ENCODE assay signal across 8 cellular contexts in genomic region chr7:44979481-44980392, GRCh38. TPM values are rescaled to one million over a fixed set of nuclear protein-coding genes. Genes with fewer than 3 reads are reported as not detected.
A peak's percentile ranks its signal among the peaks of the same experiment; 100 is the strongest.
DNase-seq lines count a peak whose midpoint lies in the region; ATAC-seq and TF ChIP-seq lines count a peak whose summit lies in the region.

No MANE protein-coding gene starts in this region.

- peak overlapping the region; percentile 84 for H3K4me3 ChIP-seq in GM12864 (ENCODE audit: low read depth, low read length)

- peak; percentile 64 for TF ChIP-seq CTCF in GM12864 (IDR thresholded peaks at IDR 0.05; ENCODE audit: low read depth, low read length, missing control alignments)
- TF ChIP-seq CTCF in progenitor cell of endocrine pancreas (IDR thresholded peaks at IDR 0.05; ENCODE audit: unreplicated experiment): no peak
- no peak for TF ChIP-seq CTCF in mesothelial cell of epicardium (IDR thresholded peaks at IDR 0.05; ENCODE audit: unreplicated experiment)

- H3K36me3 Mint-ChIP-seq in activated naive CD8-positive, alpha-beta T cell treated with anti-CD3 and anti-CD28 coated beads, Interleukin-2, amount 10 ng/mL, durations not matched to agents 7 days and 5 days: peaks cover 55% of the 10 kb centered on the region
- H3K36me3 Mint-ChIP-seq in progenitor cell of endocrine pancreas (ENCODE audit: insufficient read depth) (peaks cover 9% of the 10 kb centered on the region), mesothelial cell of epicardium (peaks cover 32% of the 10 kb centered on the region)

- DNase-seq in GM12864 (ENCODE audit: low read depth) (no peak), progenitor cell of endocrine pancreas (ENCODE audit: low spot score, unreplicated experiment) (no peak), T-helper 9 cell (no peak), NCI-H2107 treated with DMSO at 0.1 percent for 48 hours (lab: John Stamatoyannopoulos, UW; ENCODE audit: unreplicated experiment) (no peak), mesothelial cell of epicardium (ENCODE audit: low spot score in 2 of 2, unreplicated experiment in 2 of 2) (no peak), posterior vena cava (ENCODE audit: low spot score) (no peak)
- DNase-seq in activated naive CD8-positive, alpha-beta T cell treated with anti-CD3 and anti-CD28 coated beads, Interleukin-2, amount 10 ng/mL, durations not matched to agents 7 days and 5 days: peak; percentile 57

- no peaks in the 10 kb centered on the region for H3K27me3 Mint-ChIP-seq in activated naive CD8-positive, alpha-beta T cell treated with anti-CD3 and anti-CD28 coated beads, Interleukin-2, amount 10 ng/mL, durations not matched to agents 7 days and 5 days
- H3K27me3 Mint-ChIP-seq in progenitor cell of endocrine pancreas: no peaks in the 10 kb centered on the region
- H3K27me3 Mint-ChIP-seq in mesothelial cell of epicardium (ENCODE audit: low read depth): no peaks in the 10 kb centered on the region

- POLR2A ChIA-PET in activated naive CD8-positive, alpha-beta T cell treated with anti-CD3 and anti-CD28 coated beads, Interleukin-2, amount 10 ng/mL, durations not matched to agents 7 days and 5 days (lab: Charles Lee): interaction anchor here (0.7 to 14.8 kb wide), 21 partner anchors 8 to 344 kb away, joined by 3 to 202 read pairs (median 5); partner anchors contain the start of genes CCM2, H2AZ2, PURB and TBRG4

- H3K4me3 Mint-ChIP-seq in activated naive CD8-positive, alpha-beta T cell treated with anti-CD3 and anti-CD28 coated beads, Interleukin-2, amount 10 ng/mL, durations not matched to agents 7 days and 5 days: peak overlapping the region; percentile 94
- H3K4me3 Mint-ChIP-seq in progenitor cell of endocrine pancreas (ENCODE audit: low read depth) (no peak overlapping the region), mesothelial cell of epicardium (no peak overlapping the region)

- peak; percentile 18 for ATAC-seq in HG02938 (IDR thresholded peaks at IDR 0.05; ENCODE audit: unreplicated experiment)
- no peak for ATAC-seq in activated naive CD8-positive, alpha-beta T cell treated with anti-CD3 and anti-CD28 coated beads, Interleukin-2, amount 10 ng/mL, durations not matched to agents 7 days and 5 days (ENCODE audit: low read depth)

- no peaks in the 10 kb centered on the region for H3K9me3 Mint-ChIP-seq in activated naive CD8-positive, alpha-beta T cell treated with anti-CD3 and anti-CD28 coated beads, Interleukin-2, amount 10 ng/mL, durations not matched to agents 7 days and 5 days
- H3K9me3 Mint-ChIP-seq in progenitor cell of endocrine pancreas (ENCODE audit: low read depth) (no peaks in the 10 kb centered on the region), mesothelial cell of epicardium (no peaks in the 10 kb centered on the region)

- intact Hi-C loops in posterior vena cava (cut with DNase I): loop anchor here (10.0 kb wide), 2 partner anchors 125 to 155 kb away; no protein-coding TSS in a partner anchor

- H3K4me1 Mint-ChIP-seq in activated naive CD8-positive, alpha-beta T cell treated with anti-CD3 and anti-CD28 coated beads, Interleukin-2, amount 10 ng/mL, durations not matched to agents 7 days and 5 days: peaks cover 56% of the 10 kb centered on the region
- H3K4me1 Mint-ChIP-seq in progenitor cell of endocrine pancreas (ENCODE audit: low read depth): peaks cover 5% of the 10 kb centered on the region
- peaks cover 7% of the 10 kb centered on the region for H3K4me1 Mint-ChIP-seq in mesothelial cell of epicardium

- H3K27ac Mint-ChIP-seq in activated naive CD8-positive, alpha-beta T cell treated with anti-CD3 and anti-CD28 coated beads, Interleukin-2, amount 10 ng/mL, durations not matched to agents 7 days and 5 days: peak overlapping the region; percentile 93
- H3K27ac Mint-ChIP-seq in progenitor cell of endocrine pancreas: peak overlapping the region; percentile 64
- no peak overlapping the region for H3K27ac Mint-ChIP-seq in mesothelial cell of epicardium

RNA-seq across cellular contexts. Expression of gene MYO1G, which starts 0.9 kb away (rescaled TPM):
- 100 to 1,000 TPM; 382 to 403 TPM for total RNA-seq in activated naive CD8-positive, alpha-beta T cell treated with anti-CD3 and anti-CD28 coated beads, Interleukin-2, amount 10 ng/mL, durations not matched to agents 7 days and 5 days
- 0.53 and 0.67 TPM in 2 replicates for total RNA-seq in progenitor cell of endocrine pancreas
- 0.65 to 0.69 TPM (median 0.66 TPM) in 3 replicates for total RNA-seq in mesothelial cell of epicardium
- total RNA-seq in posterior vena cava: 1 to 10 TPM; 4.9 to 6.3 TPM

RNA-seq across cellular contexts. Expression of gene CCM2, which starts 20.3 kb away (rescaled TPM):
- 100 to 1,000 TPM; 126 to 132 TPM for total RNA-seq in activated naive CD8-positive, alpha-beta T cell treated with anti-CD3 and anti-CD28 coated beads, Interleukin-2, amount 10 ng/mL, durations not matched to agents 7 days and 5 days
- total RNA-seq in progenitor cell of endocrine pancreas (42.2 and 43.0 TPM in 2 replicates), mesothelial cell of epicardium (32.3 to 35.1 TPM (median 34.1 TPM) in 3 replicates), posterior vena cava (10 to 100 TPM; 31.8 to 36.9 TPM)

Comparison
In these comparisons a context has a peak if more than half of its experiments do, and no peak if none do; other contexts are left out.
1. RNA of gene MYO1G, which starts 0.9 kb away (total RNA-seq): 382 to 403 TPM in activated naive CD8-positive, alpha-beta T cell treated with anti-CD3 and anti-CD28 coated beads, Interleukin-2, amount 10 ng/mL, durations not matched to agents 7 days and 5 days; 4.9 to 6.3 TPM in posterior vena cava, 0.53 to 0.67 TPM in progenitor cell of endocrine pancreas and 0.65 to 0.69 TPM in mesothelial cell of epicardium; every median in the first group is over 10 times any median in the second.